29 cellular contexts compared by ENCODE assay signal in genomic region chr10:118776033-118776432, GRCh38.
"Had no signal": no experiment of that assay in that cellular context is flagged by ENCODE, and none has a peak within 500 bp of the region (broad histone marks: within the 10 kb centered on the region; RNA-seq: fewer than 3 reads in every experiment).

No MANE protein-coding gene starts in this region.

- H3K9me3 ChIP-seq: pancreas, prostate gland, suprapubic skin, testis, tibial artery, transverse colon, upper lobe of right lung, uterus had no signal

- H2AFZ ChIP-seq: neural progenitor cell had no signal

- H3K9ac ChIP-seq: neural progenitor cell had no signal

- H3K4me1 ChIP-seq: neural progenitor cell, pancreas, prostate gland, spleen, testis, tibial artery, transverse colon, upper lobe of right lung, uterus had no signal

- H3K27me3 ChIP-seq: neural progenitor cell, pancreas, suprapubic skin, testis, transverse colon, upper lobe of right lung, uterus had no signal

- H3K36me3 ChIP-seq: neural progenitor cell, pancreas, prostate gland, spleen, suprapubic skin, tibial artery, transverse colon, upper lobe of right lung, uterus had no signal

- H3K27ac ChIP-seq: neural progenitor cell, pancreas, prostate gland, skin epidermis, spleen, suprapubic skin, testis, tibial artery, transverse colon, upper lobe of right lung, uterus had no signal

- H3K27ac Mint-ChIP-seq: naive thymus-derived CD4-positive, alpha-beta T cell; natural killer cell; nephron; neural progenitor cell; stimulated activated memory B cell treated with anti-CD40 and anti-IgM and Interleukin-4, amounts not matched to agents 10 μg/mL and 1 μg/mL and 100 μg/mL, for 72 hours; stimulated activated naive CD8-positive, alpha-beta T cell treated with anti-CD3 and anti-CD28 coated beads, Interleukin-15, amount 100 ng/mL, for 72 hours; type B pancreatic cell had no signal

- ATAC-seq: naive thymus-derived CD4-positive, alpha-beta T cell; natural killer cell; pancreas; right cardiac atrium; sciatic nerve; stimulated activated memory B cell treated with anti-CD40 and anti-IgM and Interleukin-4, amounts not matched to agents 10 μg/mL and 1 μg/mL and 100 μg/mL, for 72 hours; stimulated activated naive CD8-positive, alpha-beta T cell treated with anti-CD3 and anti-CD28 coated beads, Interleukin-15, amount 100 ng/mL, for 72 hours; stimulated activated naive CD8-positive, alpha-beta T cell treated with anti-CD3 and anti-CD28 coated beads, Interleukin-15, Interleukin-2, amounts not matched to agents 100 U/mL and 50 U/mL, for 24 hours had no signal

- H3K4me2 ChIP-seq: neural progenitor cell, smooth muscle cell had no signal

- DNase-seq: naive thymus-derived CD4-positive, alpha-beta T cell; natural killer cell; occipital lobe; pancreas; right cardiac atrium; spleen; stimulated activated CD4-positive, alpha-beta T cell treated with anti-CD3 and anti-CD28 coated beads, Interleukin-12 subunit alpha, Interleukin-12 subunit beta, amount 100 ng/mL, for 4 hours; stimulated activated CD4-positive, alpha-beta T cell treated with anti-CD3 and anti-CD28 coated beads, Interleukin-1b, Interleukin-23, amount 100 ng/mL, for 48 hours; stimulated activated CD4-positive, alpha-beta T cell treated with anti-CD3 and anti-CD28 coated beads, Interleukin-4, amount 100 ng/mL, for 1 hour; stimulated activated CD4-positive, alpha-beta T cell treated with anti-CD3 and anti-CD28 coated beads, Interleukin-4, amount 100 ng/mL, for 4 hours; stimulated activated CD8-positive, alpha-beta memory T cell treated with anti-CD3 and anti-CD28 coated beads, Interleukin-4, amount 100 ng/mL, for 48 hours; stimulated activated naive CD4-positive, alpha-beta T cell; stimulated activated naive CD8-positive, alpha-beta T cell treated with anti-CD3 and anti-CD28 coated beads, Interleukin-15, amount 100 ng/mL, for 72 hours; stimulated activated naive CD8-positive, alpha-beta T cell treated with anti-CD3 and anti-CD28 coated beads, Interleukin-15, Interleukin-2, amounts not matched to agents 100 U/mL and 50 U/mL, for 24 hours; substantia nigra; testis; tibial artery; transverse colon; upper lobe of right lung; uterus had no signal

- FAIRE-seq: pancreas had no signal

- H3K4me3 Mint-ChIP-seq: naive thymus-derived CD4-positive, alpha-beta T cell; natural killer cell; nephron; neural progenitor cell; stimulated activated memory B cell treated with anti-CD40 and anti-IgM and Interleukin-4, amounts not matched to agents 10 μg/mL and 1 μg/mL and 100 μg/mL, for 72 hours; stimulated activated naive CD8-positive, alpha-beta T cell treated with anti-CD3 and anti-CD28 coated beads, Interleukin-15, amount 100 ng/mL, for 72 hours; type B pancreatic cell had no signal

- H3K9me3 Mint-ChIP-seq: natural killer cell had no signal

- H3K27me3 Mint-ChIP-seq: stimulated activated naive CD8-positive, alpha-beta T cell treated with anti-CD3 and anti-CD28 coated beads, Interleukin-15, amount 100 ng/mL, for 72 hours had no signal

- H3K36me3 Mint-ChIP-seq: natural killer cell; neural progenitor cell; stimulated activated memory B cell treated with anti-CD40 and anti-IgM and Interleukin-4, amounts not matched to agents 10 μg/mL and 1 μg/mL and 100 μg/mL, for 72 hours; type B pancreatic cell had no signal

- H3K4me1 Mint-ChIP-seq: natural killer cell; nephron; neural progenitor cell; stimulated activated memory B cell treated with anti-CD40 and anti-IgM and Interleukin-4, amounts not matched to agents 10 μg/mL and 1 μg/mL and 100 μg/mL, for 72 hours; stimulated activated naive CD8-positive, alpha-beta T cell treated with anti-CD3 and anti-CD28 coated beads, Interleukin-15, amount 100 ng/mL, for 72 hours had no signal

- H3K4me3 ChIP-seq: neural progenitor cell, pancreas, prostate gland, skin epidermis, smooth muscle cell, spleen, suprapubic skin, testis, tibial artery, transverse colon, upper lobe of right lung, uterus had no signal
